ENCODE assay signal across 1 cellular context in the genomic region with DNA sequence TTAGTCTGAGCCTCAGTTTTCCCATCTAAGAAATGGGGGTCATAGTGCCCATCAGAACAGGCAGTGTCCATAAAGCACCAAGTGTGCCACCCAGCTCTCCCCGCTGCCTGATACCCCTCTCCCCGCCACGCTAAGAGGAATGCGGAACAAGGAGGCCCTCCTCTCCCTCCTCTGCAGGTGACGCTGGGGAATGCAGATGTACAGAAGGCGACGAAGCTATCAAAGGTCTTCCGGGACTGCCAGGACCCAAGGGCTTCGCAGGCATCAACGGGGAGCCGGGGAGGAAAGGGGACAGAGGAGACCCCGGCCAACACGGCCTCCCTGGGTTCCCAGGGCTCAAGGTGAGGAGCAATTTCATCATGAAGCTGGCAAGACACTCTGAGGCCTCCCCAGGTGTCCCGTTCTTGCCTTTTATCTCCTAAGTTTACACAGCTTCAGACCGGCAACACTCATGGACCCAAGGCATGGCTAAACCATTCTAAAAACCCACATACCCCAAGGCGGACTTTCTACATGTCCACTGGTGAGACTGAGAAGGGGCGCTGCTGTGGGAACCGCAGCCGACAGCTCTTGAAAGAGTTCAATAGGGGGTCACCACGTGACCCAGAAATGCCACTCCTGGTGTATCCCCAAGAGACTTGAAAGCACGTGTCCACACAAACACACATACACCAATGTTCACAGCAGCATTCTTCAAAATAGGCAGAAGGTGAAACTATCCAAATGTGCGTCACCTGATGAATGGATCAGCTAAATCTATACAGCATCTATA.
TF ChIP-seq lines count a peak whose summit lies in the region.

No MANE protein-coding gene starts in this region.

TF ChIP-seq in GM23338, 12 proteins besides CTCF, POLR2A, EP300 and RAD21 (continued from another document):
- TF ChIP-seq, protein P1, sequence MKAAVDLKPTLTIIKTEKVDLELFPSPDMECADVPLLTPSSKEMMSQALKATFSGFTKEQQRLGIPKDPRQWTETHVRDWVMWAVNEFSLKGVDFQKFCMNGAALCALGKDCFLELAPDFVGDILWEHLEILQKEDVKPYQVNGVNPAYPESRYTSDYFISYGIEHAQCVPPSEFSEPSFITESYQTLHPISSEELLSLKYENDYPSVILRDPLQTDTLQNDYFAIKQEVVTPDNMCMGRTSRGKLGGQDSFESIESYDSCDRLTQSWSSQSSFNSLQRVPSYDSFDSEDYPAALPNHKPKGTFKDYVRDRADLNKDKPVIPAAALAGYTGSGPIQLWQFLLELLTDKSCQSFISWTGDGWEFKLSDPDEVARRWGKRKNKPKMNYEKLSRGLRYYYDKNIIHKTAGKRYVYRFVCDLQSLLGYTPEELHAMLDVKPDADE (IDR thresholded peaks at IDR 0.05), result no peak
